In genomic region chr6:43264599-43264998, GRCh38 we compare ENCODE assay signal across 17 cellular contexts. TPM values are rescaled to one million over a fixed set of nuclear protein-coding genes. Genes with fewer than 3 reads are reported as not detected.
DNase-seq lines count a peak whose midpoint lies in the region; ATAC-seq and TF ChIP-seq lines count a peak whose summit lies in the region.
"Had no signal": no experiment of that assay in that cellular context is flagged by ENCODE, and none has a peak within 500 bp of the region (broad histone marks: within the 10 kb centered on the region; RNA-seq: fewer than 3 reads in every experiment).

No MANE protein-coding gene starts in this region.

- H3K79me2 ChIP-seq in neural progenitor cell (ENCODE audit: low read depth): no peaks in the 10 kb centered on the region

- H4K20me1 ChIP-seq in IMR-90 (ENCODE audit: insufficient read depth, low read length): no peaks in the 10 kb centered on the region
- H4K20me1 ChIP-seq in neural progenitor cell (ENCODE audit: low read depth): no peaks in the 10 kb centered on the region

- 80% methylated on average over 3 of the region's 5 CpGs; no CpG with 5 or more reads in 1 of the 2 experiments for WGBS in IMR-90 (ENCODE audit: extremely low coverage in 2 of 2, insufficient read length in 1 of 2), 2 experiments

- H3K4me2 ChIP-seq in IMR-90 (ENCODE audit: low read depth, low read length) (no peak overlapping the region), neural progenitor cell (no peak overlapping the region)
- H3K4me2 ChIP-seq: A549 had no signal

- no peaks in the 10 kb centered on the region for H3K36me3 Mint-ChIP-seq in neural progenitor cell
- H3K36me3 Mint-ChIP-seq in stimulated activated memory B cell treated with anti-CD40 and anti-IgM and Interleukin-4, amounts not matched to agents 10 μg/mL and 1 μg/mL and 100 μg/mL, for 72 hours: no peaks in the 10 kb centered on the region
- H3K36me3 Mint-ChIP-seq: CD4-positive, alpha-beta memory T cell had no signal

- H4K5ac ChIP-seq in IMR-90 (ENCODE audit: low read depth, low read length): no peak overlapping the region

- H3K27me3 ChIP-seq in IMR-90 (ENCODE audit: control insufficient read depth, insufficient read depth, low read length) (peaks cover 42% of the 10 kb centered on the region), neural progenitor cell (peaks cover 19% of the 10 kb centered on the region)
- H3K27me3 ChIP-seq: BE2C had no signal

- TF ChIP-seq CTCF in HEK293 (tag by site-specific recombination; IDR thresholded peaks at IDR 0.05) (no peak), IMR-90 (conservative IDR thresholded peaks at IDR 0.05; ENCODE audit: low read depth, low read length) (no peak), neural progenitor cell (IDR thresholded peaks at IDR 0.05) (no peak)

- H2AFZ ChIP-seq in IMR-90 (replicated peaks; ENCODE audit: low read length, poor library complexity) (peak overlapping the region; percentile 40), neural progenitor cell (replicated peaks) (no peak overlapping the region)

- H2BK20ac ChIP-seq in IMR-90 (ENCODE audit: low read depth, low read length): no peak overlapping the region

- H3K27ac ChIP-seq in HEK293 (ENCODE audit: extremely low read depth, low read depth, low read length) (no peak overlapping the region), IMR-90 (ENCODE audit: insufficient read depth, low read length) (no peak overlapping the region), neural progenitor cell (no peak overlapping the region)
- H3K27ac ChIP-seq: A549, C4-2B had no signal

- no peak for ATAC-seq in IMR-90 (ENCODE audit: low read depth)
- no peak for ATAC-seq in stimulated activated memory B cell treated with anti-CD40 and anti-IgM and Interleukin-4, amounts not matched to agents 10 μg/mL and 1 μg/mL and 100 μg/mL, for 72 hours
- ATAC-seq: A549 had no signal

- H4K8ac ChIP-seq in IMR-90 (ENCODE audit: low read depth in 2 of 2, low read length in 2 of 2): no peak overlapping the region

- no peak overlapping the region for H3K56ac ChIP-seq in IMR-90 (ENCODE audit: extremely low read depth, insufficient read depth, low read length)

- no peaks in the 10 kb centered on the region for H3K9me3 Mint-ChIP-seq in neural progenitor cell
- H3K9me3 Mint-ChIP-seq in stimulated activated memory B cell treated with anti-CD40 and anti-IgM and Interleukin-4, amounts not matched to agents 10 μg/mL and 1 μg/mL and 100 μg/mL, for 72 hours: no peaks in the 10 kb centered on the region
- H3K9me3 Mint-ChIP-seq: CD4-positive, alpha-beta memory T cell; HFFc6 had no signal

- peaks cover 22% of the 10 kb centered on the region for H3K27me3 Mint-ChIP-seq in neural progenitor cell (ENCODE audit: insufficient read depth, low read depth)
- peaks cover 2% of the 10 kb centered on the region for H3K27me3 Mint-ChIP-seq in stimulated activated memory B cell treated with anti-CD40 and anti-IgM and Interleukin-4, amounts not matched to agents 10 μg/mL and 1 μg/mL and 100 μg/mL, for 72 hours

- H3K4me1 Mint-ChIP-seq in neural progenitor cell: peaks cover 25% of the 10 kb centered on the region
- H3K4me1 Mint-ChIP-seq in stimulated activated memory B cell treated with anti-CD40 and anti-IgM and Interleukin-4, amounts not matched to agents 10 μg/mL and 1 μg/mL and 100 μg/mL, for 72 hours: peaks cover 22% of the 10 kb centered on the region

- peaks cover 8% of the 10 kb centered on the region for H3K9me1 ChIP-seq in IMR-90 (ENCODE audit: insufficient read depth, low read length)

- H3K36me3 ChIP-seq in HEK293 (ENCODE audit: control insufficient read depth in 2 of 2, insufficient read depth in 1 of 2, low read length in 2 of 2) (no peaks in the 10 kb centered on the region), IMR-90 (ENCODE audit: control insufficient read depth, insufficient read depth, low read length) (no peaks in the 10 kb centered on the region), neural progenitor cell (no peaks in the 10 kb centered on the region)
- H3K36me3 ChIP-seq: BE2C, HAP-1 had no signal

- H3K79me1 ChIP-seq in IMR-90 (ENCODE audit: low read depth in 1 of 2, low read length in 2 of 2): no peaks in the 10 kb centered on the region

- dilution Hi-C loops in IMR-90 (cut with HindIII; ENCODE audit: low sequenced_read_pairs, unreplicated experiment): no loop called here

- no peak overlapping the region for H2BK120ac ChIP-seq in IMR-90 (ENCODE audit: low read depth, low read length)

- H3K4ac ChIP-seq in IMR-90 (ENCODE audit: low read depth, low read length): no peak overlapping the region

- no peak overlapping the region for H2BK5ac ChIP-seq in IMR-90 (ENCODE audit: low read depth, low read length, poor library complexity, severe bottlenecking)

- BruUV-seq in IMR-90 (replicated peaks; lab: Mats Ljungman, UMichigan): no TSS peak

- no peak overlapping the region for H3K9ac ChIP-seq in IMR-90 (ENCODE audit: low read depth, low read length)
- H3K9ac ChIP-seq in neural progenitor cell: no peak overlapping the region

- in situ Hi-C loops in IMR-90 (cut with MboI; ENCODE audit: low sequenced_read_pairs): loop anchor here (5.0 kb wide), 1 partner anchor 68 kb away; no protein-coding TSS in a partner anchor

- no peak overlapping the region for H3K4me3 Mint-ChIP-seq in neural progenitor cell
- H3K4me3 Mint-ChIP-seq in stimulated activated memory B cell treated with anti-CD40 and anti-IgM and Interleukin-4, amounts not matched to agents 10 μg/mL and 1 μg/mL and 100 μg/mL, for 72 hours: no peak overlapping the region
- H3K4me3 Mint-ChIP-seq: CD4-positive, alpha-beta memory T cell; HFFc6 had no signal

- no peak overlapping the region for H4K91ac ChIP-seq in IMR-90 (ENCODE audit: insufficient read depth, low read depth, low read length)

- H3K27ac Mint-ChIP-seq in neural progenitor cell: peak overlapping the region; percentile 10
- peak overlapping the region; percentile 1 for H3K27ac Mint-ChIP-seq in stimulated activated memory B cell treated with anti-CD40 and anti-IgM and Interleukin-4, amounts not matched to agents 10 μg/mL and 1 μg/mL and 100 μg/mL, for 72 hours
- H3K27ac Mint-ChIP-seq: HFFc6 had no signal

- intact Hi-C loops in IMR-90 (cut with micrococcal nuclease): no loop called here

- H3K23ac ChIP-seq in IMR-90 (ENCODE audit: low read depth, low read length): no peak overlapping the region

- H3K18ac ChIP-seq in IMR-90 (ENCODE audit: low read depth, low read length): no peak overlapping the region

- TF ChIP-seq RAD21 in IMR-90 (IDR thresholded peaks at IDR 0.05; ENCODE audit: low read length): no peak

- H2BK15ac ChIP-seq in IMR-90 (ENCODE audit: low read depth, low read length): no peak overlapping the region

- DNase-seq in IMR-90 (no peak), neural progenitor cell (ENCODE audit: low spot score) (no peak), Kasumi-1 (lab: John Stamatoyannopoulos, UW) (no peak)
- no peak for DNase-seq in activated T-cell treated with anti-CD3 and anti-CD28 coated beads, Interleukin-2, amount 50 U/mL, for 48 hours
- DNase-seq: BE2C; CD4-positive, alpha-beta memory T cell; DMS79 treated with DMSO at 0.1 percent for 48 hours; EL; GOT3; HFFc6 had no signal

- peak overlapping the region; percentile 47 for H2AK9ac ChIP-seq in IMR-90 (replicated peaks; ENCODE audit: low read depth, low read length, poor library complexity)

- H2AK5ac ChIP-seq in IMR-90 (ENCODE audit: low read depth, low read length): no peak overlapping the region

- H3K4me1 ChIP-seq in HEK293 (ENCODE audit: control insufficient read depth, insufficient read depth, low read length): no peaks in the 10 kb centered on the region
- H3K4me1 ChIP-seq in IMR-90 (ENCODE audit: control insufficient read depth, insufficient read depth, low read length): peaks cover 2% of the 10 kb centered on the region; the same call in 1 of the 2 replicates
- peaks cover 12% of the 10 kb centered on the region for H3K4me1 ChIP-seq in neural progenitor cell

- no peak overlapping the region for H3K14ac ChIP-seq in IMR-90 (replicated peaks; ENCODE audit: low read depth, low read length)

- peaks cover 9% of the 10 kb centered on the region for H3F3A ChIP-seq in neural progenitor cell (ENCODE audit: low read depth)

- TF ChIP-seq POLR2A in IMR-90 (IDR thresholded peaks at IDR 0.05; ENCODE audit: low read depth, low read length): no peak

- no peak overlapping the region for H3K4me3 ChIP-seq in HEK293 (ENCODE audit: low read depth, low read length)
- no peak overlapping the region for H3K4me3 ChIP-seq in IMR-90 (ENCODE audit: insufficient read depth, low read depth, low read length)
- H3K4me3 ChIP-seq in neural progenitor cell: no peak overlapping the region
- H3K4me3 ChIP-seq: A549, HAP-1 had no signal

- H3K9me3 ChIP-seq in HEK293 (ENCODE audit: control insufficient read depth, insufficient read depth, low read depth, low read length): no peaks in the 10 kb centered on the region
- H3K9me3 ChIP-seq in IMR-90 (ENCODE audit: control insufficient read depth, insufficient read depth, low read length): no peaks in the 10 kb centered on the region
- H3K9me3 ChIP-seq in neural progenitor cell (ENCODE audit: low read depth): no peaks in the 10 kb centered on the region
- H3K9me3 ChIP-seq: A549, BE2C, HAP-1 had no signal

- CTCF ChIA-PET in HEK293 (lab: Yijun Ruan, JAX) (interaction anchor here (0.7 to 7.6 kb wide), 14 partner anchors 10 to 1628 kb away, joined by 3 to 83 read pairs (median 5); partner anchors contain the start of gene DNPH1), IMR-90 (lab: Yijun Ruan, JAX) (interaction anchor here (0.6 to 2.1 kb wide), 2 partner anchors 69 to 508 kb away, joined by 3 to 6 read pairs; no protein-coding TSS in a partner anchor)

- POLR2A ChIA-PET in HEK293 (lab: Yijun Ruan, JAX) (interaction anchor here (2.1 kb wide), 1 partner anchor 105 kb away, joined by 7 read pairs; the partner anchor contains the start of gene ZNF318), IMR-90 (lab: Charles Lee; ENCODE audit: unreplicated experiment) (no interaction called here)

RNA-seq across cellular contexts. Expression of gene TTBK1, which starts 21.3 kb away (rescaled TPM):
- total RNA-seq in IMR-90 (2012; rRNA removed) (under 0.01 TPM in 1 of 2 replicates, not detected in the other), neural progenitor cell (ENCODE audit: low replicate concordance) (1.7 and 3.2 TPM in 2 replicates)
- polyA plus RNA-seq in IMR-90 (2012; rRNA removed): 0.01 and 0.02 TPM in 2 replicates
- polyA plus RNA-seq in IMR-90 (2012; cell fraction: cytosol; rRNA removed): 0.02 and 0.03 TPM in 2 replicates
- 0.10 and 0.13 TPM in 2 replicates for polyA plus RNA-seq in IMR-90 (2012; cell fraction: nucleus; rRNA removed; ENCODE audit: low replicate concordance)
- total RNA-seq: HFFc6 had no signal
- polyA plus RNA-seq: AG04450; CD4-positive, alpha-beta memory T cell had no signal

RNA-seq across cellular contexts. Expression of gene SLC22A7, which starts 33.5 kb away (rescaled TPM):
- total RNA-seq in IMR-90 (2012; rRNA removed): not detected in 2 replicates
- not detected in 2 replicates for polyA plus RNA-seq in IMR-90 (2012; rRNA removed)
- polyA plus RNA-seq in IMR-90 (2012; cell fraction: cytosol; rRNA removed): not detected in 2 replicates
- polyA plus RNA-seq in IMR-90 (2012; cell fraction: nucleus; rRNA removed; ENCODE audit: low replicate concordance): not detected in 2 replicates
- not detected in 2 replicates for total RNA-seq in neural progenitor cell (ENCODE audit: low replicate concordance)
- total RNA-seq: CD4-positive, alpha-beta memory T cell; HFFc6; HT1080 had no signal
- polyA plus RNA-seq: A549; AG04450; CD4-positive, alpha-beta memory T cell had no signal

RNA-seq across cellular contexts. Expression of gene DNPH1, which starts 35.3 kb away (rescaled TPM):
- total RNA-seq in IMR-90 (2012; rRNA removed) (19.0 and 22.8 TPM in 2 replicates), neural progenitor cell (ENCODE audit: low replicate concordance) (25.2 and 113 TPM in 2 replicates)
- polyA plus RNA-seq in IMR-90 (2012; rRNA removed): 47.8 and 58.0 TPM in 2 replicates
- polyA plus RNA-seq in IMR-90 (2012; cell fraction: cytosol; rRNA removed): 192 and 227 TPM in 2 replicates
- 42.4 and 83.8 TPM in 2 replicates for polyA plus RNA-seq in IMR-90 (2012; cell fraction: nucleus; rRNA removed; ENCODE audit: low replicate concordance)

RNA-seq across cellular contexts. Expression of gene CRIP3, which starts 44.0 kb away (rescaled TPM):
- total RNA-seq in IMR-90 (2012; rRNA removed) (not detected in 2 replicates), neural progenitor cell (ENCODE audit: low replicate concordance) (21.3 and 35.4 TPM in 2 replicates)
- not detected in 2 replicates for polyA plus RNA-seq in IMR-90 (2012; rRNA removed)
- not detected in 2 replicates for polyA plus RNA-seq in IMR-90 (2012; cell fraction: cytosol; rRNA removed)
- 0.13 and 0.55 TPM in 2 replicates for polyA plus RNA-seq in IMR-90 (2012; cell fraction: nucleus; rRNA removed; ENCODE audit: low replicate concordance)
- total RNA-seq: HFFc6, HT1080 had no signal
- polyA plus RNA-seq: AG04450; CD4-positive, alpha-beta memory T cell had no signal
